ENCODE assay signal across 25 cellular contexts in genomic region chr12:131561891-131562684, GRCh38.
"Had no signal": no experiment of that assay in that cellular context is flagged by ENCODE, and none has a peak within 500 bp of the region (broad histone marks: within the 10 kb centered on the region; RNA-seq: fewer than 3 reads in every experiment).

No MANE protein-coding gene starts in this region.

- DNase-seq: naive thymus-derived CD8-positive, alpha-beta T cell; nephron progenitor cell; nucleus accumbens; pancreas; retina; right lobe of liver; sigmoid colon; small intestine; stimulated activated CD4-positive, alpha-beta T cell treated with anti-CD3 and anti-CD28 coated beads, Interleukin-15, amount 100 ng/mL, for 24 hours; stimulated activated CD4-positive, alpha-beta T cell treated with anti-CD3 and anti-CD28 coated beads, Interleukin-2, amount 100 ng/mL, for 24 hours; stimulated activated CD4-positive, alpha-beta T cell treated with anti-CD3 and anti-CD28 coated beads, Interleukin-2, amount 100 ng/mL, for 48 hours; stimulated activated CD4-positive, alpha-beta T cell treated with anti-CD3 and anti-CD28 coated beads, Interleukin-4, amount 100 ng/mL, for 24 hours; stimulated activated naive B cell treated with anti-CD40 and anti-IgM and Interleukin-4, amounts not matched to agents 10 μg/mL and 1 μg/mL and 100 μg/mL, for 72 hours; stimulated activated naive CD4-positive, alpha-beta T cell treated with Interleukin-2 at 50 U/mL for 16 hours; stomach; tibial artery; transverse colon; upper lobe of right lung had no signal

- ATAC-seq: naive thymus-derived CD8-positive, alpha-beta T cell; natural killer cell treated with Interleukin-12 subunit alpha and Interleukin-12 subunit beta and Interleukin-15 and Interleukin-18, amount 100 ng/mL, for 72 hours; pancreas; right lobe of liver; stimulated activated effector memory CD8-positive, alpha-beta T cell treated with anti-CD3 and anti-CD28 coated beads, Interleukin-12 subunit alpha, Interleukin-12 subunit beta, amount 100 ng/mL, for 72 hours; stimulated activated naive B cell treated with anti-CD40 and anti-IgM and Interleukin-4, amounts not matched to agents 10 μg/mL and 1 μg/mL and 100 μg/mL, for 72 hours; upper lobe of right lung had no signal

- H3K4me3 ChIP-seq: pancreas, prostate gland, right atrium auricular region, right lobe of liver, sigmoid colon, stomach, thoracic aorta, tibial artery, transverse colon, upper lobe of right lung, vagina had no signal

- H3K27ac ChIP-seq: neutrophil, pancreas, prostate gland, right atrium auricular region, right lobe of liver, sigmoid colon, stomach, thoracic aorta, tibial artery, transverse colon, upper lobe of right lung, vagina had no signal
